Comparison of ENCODE assay signal across 10 cellular contexts in the genomic region with DNA sequence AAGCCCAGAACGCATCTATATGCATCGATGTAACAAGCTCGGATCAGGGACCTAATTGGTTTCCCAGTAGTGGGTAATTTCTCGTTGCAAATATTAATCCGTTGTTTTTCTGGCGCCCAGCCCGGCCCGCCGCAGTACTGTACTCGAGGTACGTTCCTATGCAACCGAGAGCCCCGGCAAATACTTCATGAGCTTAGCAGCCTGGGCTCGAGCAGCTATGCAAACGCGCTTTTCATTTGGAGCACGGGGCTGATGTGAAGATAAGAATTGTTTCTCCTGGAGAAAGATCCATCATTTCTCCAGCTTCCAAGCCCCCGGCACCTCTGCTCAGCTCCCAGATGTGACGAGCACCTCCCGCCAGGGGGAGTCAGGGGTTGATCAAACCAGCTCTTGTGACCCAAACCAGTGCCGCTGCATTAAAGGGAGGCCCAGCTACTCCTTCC.
DNase-seq lines count a peak whose midpoint lies in the region; ATAC-seq and TF ChIP-seq lines count a peak whose summit lies in the region.
"Had no signal": no experiment of that assay in that cellular context is flagged by ENCODE, and none has a peak within 500 bp of the region (broad histone marks: within the 10 kb centered on the region; RNA-seq: fewer than 3 reads in every experiment).

No MANE protein-coding gene starts in this region.

- no peak overlapping the region for H3K9ac ChIP-seq in SK-N-SH

- no peak overlapping the region for H3K4me2 ChIP-seq in SK-N-SH

- WGBS in SK-N-SH (ENCODE audit: low lambda C conversion rate) = 45% methylated on average over 20 of the region's 21 CpGs
- WGBS in spleen, 5 donors = 82 to 92% (median 85%) methylated on average over 21 of the region's 21 CpGs

- H3K79me2 ChIP-seq in SK-N-SH (ENCODE audit: insufficient read depth) = no peaks in the 10 kb centered on the region

- H2AFZ ChIP-seq in SK-N-SH (ENCODE audit: low read depth) = no peak overlapping the region

- intact Hi-C loops in left ventricle myocardium inferior (cut with micrococcal nuclease) = no loop called here
- intact Hi-C loops in spleen (cut with DNase I; ENCODE audit: low total_unique reads) = no loop called here

- H4K20me1 ChIP-seq in SK-N-SH (ENCODE audit: insufficient read depth) = no peaks in the 10 kb centered on the region

- no peak for ATAC-seq in HG02870 (IDR thresholded peaks at IDR 0.05; ENCODE audit: unreplicated experiment)

- CTCF ChIA-PET in SK-N-SH (lab: Yijun Ruan, JAX) = interaction anchor here (0.5 to 7.9 kb wide), 51 partner anchors 9 to 297 kb away, joined by 3 to 67 read pairs (median 5); a partner anchor contains a TSS

- H3K27me3 ChIP-seq in SK-N-SH (ENCODE audit: insufficient read depth) (no peaks in the 10 kb centered on the region), left ventricle myocardium inferior (ENCODE audit: low read depth) (peaks cover 23% of the 10 kb centered on the region), spleen (replicated peaks in 1 of 7) (peaks cover 0 to 7% (median 0%) of the 10 kb centered on the region in 7 donors)
- H3K27me3 ChIP-seq: neutrophil had no signal

- TF ChIP-seq RAD21 in SK-N-SH (IDR thresholded peaks at IDR 0.05; ENCODE audit: low read length) = peak; percentile 75

- no peaks in the 10 kb centered on the region for H3K9me2 ChIP-seq in SK-N-SH

- H3K27ac ChIP-seq in SK-N-SH (ENCODE audit: low read depth in 2 of 2, low read length in 1 of 2) = peak overlapping the region in 1 of 2 experiments; percentile 34; a peak in 2 of 4 replicates
- H3K27ac ChIP-seq in left ventricle myocardium inferior (replicated peaks) = no peak overlapping the region
- no peak overlapping the region for H3K27ac ChIP-seq in spleen
- H3K27ac ChIP-seq: neutrophil had no signal

- POLR2A ChIA-PET in SK-N-SH (lab: Yijun Ruan, JAX) = interaction anchor here (0.7 kb wide), 2 partner anchors 193 to 285 kb away, joined by 3 read pairs; no protein-coding TSS in a partner anchor

- TF ChIP-seq CTCF in SK-N-SH (IDR thresholded peaks at IDR 0.05) (peak; percentile 54), left ventricle myocardium inferior (IDR thresholded peaks at IDR 0.05; ENCODE audit: borderline replicate concordance) (peak; percentile 22), spleen (IDR thresholded peaks at IDR 0.05 in 8 of 11, conservative IDR thresholded peaks at IDR 0.05 in 3 of 11) (no peak)

- no peak for TF ChIP-seq POLR2A in spleen (IDR thresholded peaks at IDR 0.05)

- peak; percentile 39 for DNase-seq in HPDE6-E6E7 (ENCODE audit: extremely low spot score)
- DNase-seq in SK-N-SH = peak; percentile 93
- DNase-seq in left ventricle myocardium inferior = no peak
- peak; percentile 58 for DNase-seq in spleen
- no peak for DNase-seq in NOMO-1 treated with DMSO at 0.1 percent for 48 hours (lab: John Stamatoyannopoulos, UW; ENCODE audit: unreplicated experiment)
- no peak for DNase-seq in kidney glomerular epithelial cell (lab: John Stamatoyannopoulos, UW)
- DNase-seq in activated CD4-positive, alpha-beta T cell treated with anti-CD3 and anti-CD28 coated beads for 48 hours = no peak
- DNase-seq: NCI-H1930 had no signal

- H3K9me3 ChIP-seq in SK-N-SH (no peaks in the 10 kb centered on the region), left ventricle myocardium inferior (replicated peaks) (no peaks in the 10 kb centered on the region), spleen (no peaks in the 10 kb centered on the region)
- H3K9me3 ChIP-seq: neutrophil had no signal

- H3F3A ChIP-seq in SK-N-SH (replicated peaks; ENCODE audit: insufficient read depth) = no peaks in the 10 kb centered on the region

- H3K4me1 ChIP-seq in SK-N-SH (ENCODE audit: control insufficient read depth in 1 of 2, insufficient read depth in 2 of 2, low read depth in 1 of 2, low read length in 1 of 2) (peaks cover 0 to 37% of the 10 kb centered on the region in 2 experiments; a peak in 1 of 4 replicates), left ventricle myocardium inferior (no peaks in the 10 kb centered on the region), spleen (no peaks in the 10 kb centered on the region)

- no peak overlapping the region for H3K4me3 ChIP-seq in SK-N-SH (ENCODE audit: low read depth in 2 of 2, low read length in 1 of 2)
- H3K4me3 ChIP-seq in left ventricle myocardium inferior = no peak overlapping the region
- H3K4me3 ChIP-seq in spleen = no peak overlapping the region

- no peak for TF ChIP-seq EP300 in SK-N-SH (IDR thresholded peaks at IDR 0.05; ENCODE audit: borderline replicate concordance in 1 of 2, low read depth in 1 of 2, low read length in 1 of 2)

- H3K36me3 ChIP-seq in SK-N-SH (replicated peaks in 1 of 2; ENCODE audit: control insufficient read depth in 1 of 2, insufficient read depth in 2 of 2, low read length in 1 of 2) (peaks cover 0 to 7% of the 10 kb centered on the region in 2 experiments), left ventricle myocardium inferior (no peaks in the 10 kb centered on the region), spleen (peaks cover 0 to 51% (median 9%) of the 10 kb centered on the region in 6 donors)

TF ChIP-seq in SK-N-SH, 30 proteins besides CTCF, POLR2A, EP300 and RAD21:
- no peak for TF ChIP-seq NFIC (IDR thresholded peaks at IDR 0.05; ENCODE audit: borderline replicate concordance)
- TF ChIP-seq GATA2 (CRISPR knock-in tag; IDR thresholded peaks at IDR 0.05) = peak; percentile 80
- 0 out of 2 replicates have a peak, but pooled peaks have one; percentile 23 for TF ChIP-seq RFX5 (IDR thresholded peaks at IDR 0.05; ENCODE audit: low read length)
- TF ChIP-seq RCOR1 (IDR thresholded peaks at IDR 0.05; ENCODE audit: low read length) = peak; percentile 32; the same call in 1 of the 2 replicates
- no peak for TF ChIP-seq TAF1 (IDR thresholded peaks at IDR 0.05; ENCODE audit: borderline replicate concordance, low read depth, low read length)
- peak; percentile 60 for TF ChIP-seq SMC3 (IDR thresholded peaks at IDR 0.05; ENCODE audit: low read depth, low read length)
- peak; percentile 45; the same call in 1 of the 2 replicates for TF ChIP-seq MXI1 (IDR thresholded peaks at IDR 0.05; ENCODE audit: low read depth, low read length)

Comparison
In these comparisons a context has a peak if more than half of its experiments do, and no peak if none do; other contexts are left out.
1. DNase-seq: peak in HPDE6-E6E7 (single experiment), SK-N-SH (single experiment) and spleen (single experiment); none in left ventricle myocardium inferior (single experiment), NOMO-1 treated with DMSO at 0.1 percent for 48 hours (single experiment), kidney glomerular epithelial cell (single experiment) and activated CD4-positive, alpha-beta T cell treated with anti-CD3 and anti-CD28 coated beads for 48 hours (single experiment).
2. CTCF ChIP-seq: peak in SK-N-SH (single experiment) and left ventricle myocardium inferior (single experiment); none in spleen (0 of 11).